In the genomic region with DNA sequence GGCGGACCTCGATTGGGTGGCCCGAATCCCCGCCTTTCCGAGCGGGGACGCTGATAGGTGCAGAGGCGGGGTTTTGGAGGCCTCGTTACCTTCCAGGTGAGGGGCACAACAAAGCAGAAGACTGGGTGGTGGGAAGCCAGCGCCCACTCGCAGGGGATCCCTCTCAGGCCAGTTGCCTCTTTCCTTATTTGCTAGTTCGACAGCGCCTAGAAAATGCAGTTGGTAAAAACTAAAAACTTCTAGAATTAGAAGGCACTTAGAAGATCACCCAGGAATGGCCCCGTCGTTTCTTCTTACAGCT, we compare ENCODE assay signal across 9 cellular contexts. TPM values are rescaled to one million over a fixed set of nuclear protein-coding genes. Genes with fewer than 3 reads are reported as not detected.
DNase-seq lines count a peak whose midpoint lies in the region; ATAC-seq, FAIRE-seq and TF ChIP-seq lines count a peak whose summit lies in the region.
"Had no signal": no experiment of that assay in that cellular context is flagged by ENCODE, and none has a peak within 500 bp of the region (broad histone marks: within the 10 kb centered on the region; RNA-seq: fewer than 3 reads in every experiment).

No MANE protein-coding gene starts in this region.

- TF ChIP-seq EP300 in sigmoid colon (IDR thresholded peaks at IDR 0.05), result no peak

- peak overlapping the region; percentile 96 for H3K4me3 Mint-ChIP-seq in T-helper 17 cell

- peaks cover 0 to 62% (median 53%) of the 10 kb centered on the region in 4 donors for H3K4me1 ChIP-seq in sigmoid colon

- DNase-seq in GM12891 (ENCODE audit: insufficient read length, low spot score), result peak; percentile 88
- DNase-seq in T-helper 17 cell, result no peak
- no peak for DNase-seq in foreskin fibroblast
- DNase-seq in sigmoid colon, result no peak
- DNase-seq in LoVo (ENCODE audit: low spot score), result no peak
- DNase-seq in GM20000 (ENCODE audit: low spot score), result no peak
- no peak for DNase-seq in activated CD8-positive, alpha-beta memory T cell treated with anti-CD3 and anti-CD28 coated beads for 24 hours

- intact Hi-C loops in sigmoid colon (cut with DNase I), result no loop called here

- H3K36me3 ChIP-seq in sigmoid colon, result peaks cover 8 to 31% (median 12%) of the 10 kb centered on the region in 4 donors

- peak overlapping the region; percentile 93 to 99 for H3K4me3 ChIP-seq in foreskin fibroblast (ENCODE audit: low read depth in 1 of 2, low read length in 2 of 2)
- peak overlapping the region; percentile 24 to 99 (median 93) for H3K4me3 ChIP-seq in sigmoid colon

- no peak for TF ChIP-seq CTCF in foreskin fibroblast (IDR thresholded peaks at IDR 0.05; ENCODE audit: low read depth, low read length)
- no peak for TF ChIP-seq CTCF in sigmoid colon (IDR thresholded peaks at IDR 0.05)
- TF ChIP-seq CTCF in GM20000 (IDR thresholded peaks at IDR 0.05; ENCODE audit: extremely low read depth, missing control alignments), result no peak

- H3K27ac Mint-ChIP-seq in T-helper 17 cell, result peak overlapping the region; percentile 99

- H3K4me1 Mint-ChIP-seq in T-helper 17 cell, result peaks cover 36% of the 10 kb centered on the region

- H3K36me3 Mint-ChIP-seq in T-helper 17 cell (ENCODE audit: low read depth), result peaks cover 3% of the 10 kb centered on the region

- TF ChIP-seq POLR2A in GM12891 (IDR thresholded peaks at IDR 0.05; ENCODE audit: low read depth, low read length) (no peak), sigmoid colon (IDR thresholded peaks at IDR 0.05) (no peak)

- 3 to 4% methylated on average over 15 of the region's 15 CpGs for WGBS in sigmoid colon, 2 donors

- no peaks in the 10 kb centered on the region for H3K27me3 ChIP-seq in sigmoid colon

- no peaks in the 10 kb centered on the region for H3K9me3 ChIP-seq in T-helper 17 cell (ENCODE audit: control insufficient read depth, low read length, poor library complexity, severe bottlenecking)
- H3K9me3 ChIP-seq in sigmoid colon, result no peaks in the 10 kb centered on the region

- no peak for FAIRE-seq in GM12891 (lab: Jason Lieb, UNC)

- no peak for ATAC-seq in T-helper 17 cell
- ATAC-seq in GM19467 (IDR thresholded peaks at IDR 0.05; ENCODE audit: unreplicated experiment), result no peak

- H3K27ac ChIP-seq in sigmoid colon, result peak overlapping the region; percentile 98 to 100 (median 100)

- no peaks in the 10 kb centered on the region for H3K27me3 Mint-ChIP-seq in T-helper 17 cell

TF ChIP-seq in GM12891, 5 proteins besides CTCF, POLR2A, EP300 and RAD21:
- TF ChIP-seq POLR2AphosphoS5 (IDR thresholded peaks at IDR 0.05; ENCODE audit: low read depth, low read length) (no peak), PAX5 (IDR thresholded peaks at IDR 0.05; ENCODE audit: insufficient read depth, low read length, severe bottlenecking) (no peak), POU2F2 (IDR thresholded peaks at IDR 0.05; ENCODE audit: low read depth, low read length) (no peak)

RNA-seq across cellular contexts. Expression of gene KAT7, which starts 0.7 kb away (rescaled TPM):
- 24.2 TPM for polyA plus RNA-seq in GM12891 (2012; ENCODE audit: low read depth, missing spikeins)
- total RNA-seq in T-helper 17 cell (100 to 1,000 TPM; 191 to 201 TPM), sigmoid colon (10 to 100 TPM; 23.8 to 34.9 (median 32.0) TPM)
- 10 to 100 TPM in 1 of 3 donors, 1 to 10 TPM in 2; 6.2 to 14.3 (median 9.0) TPM for polyA plus RNA-seq in sigmoid colon

RNA-seq across cellular contexts. Expression of gene FAM117A, which starts 25.3 kb away (rescaled TPM):
- 24.3 TPM for polyA plus RNA-seq in GM12891 (2012; ENCODE audit: low read depth, missing spikeins)
- total RNA-seq in T-helper 17 cell, result 10 to 100 TPM; 58.9 to 68.6 TPM
- total RNA-seq in sigmoid colon, result 10 to 100 TPM; 11.1 to 34.6 (median 27.4) TPM
- polyA plus RNA-seq in sigmoid colon, result 10 to 100 TPM in 1 of 3 donors, 1 to 10 TPM in 2; 3.5 to 15.6 (median 9.6) TPM

RNA-seq across cellular contexts. Expression of gene TAC4, which starts 58.6 kb away (rescaled TPM):
- polyA plus RNA-seq in GM12891 (2012; ENCODE audit: low read depth, missing spikeins), result not detected
- total RNA-seq in T-helper 17 cell, result not detected
- total RNA-seq in sigmoid colon, result not detected
- 1 to 10 TPM in 1 of 3 donors, not detected in 2; 3.6 TPM for polyA plus RNA-seq in sigmoid colon
- total RNA-seq: left lobe of liver had no signal

Comparison
In these comparisons a context has a peak if more than half of its experiments do, and no peak if none do; other contexts are left out.
1. RNA of gene KAT7, which starts 0.7 kb away (total RNA-seq): 191 to 201 TPM in T-helper 17 cell; 23.8 to 34.9 TPM in sigmoid colon; every median in the first group is over 4 times any median in the second.